ENCODE assay signal across 1 cellular context in genomic region chr1:202154766-202155477, GRCh38.
TF ChIP-seq lines count a peak whose summit lies in the region.

No MANE protein-coding gene starts in this region.

TF ChIP-seq in endothelial cell of umbilical vein, 7 proteins besides CTCF, POLR2A, EP300 and RAD21:
- TF ChIP-seq MYC (IDR thresholded peaks at IDR 0.05; ENCODE audit: low read depth, low read length), result no peak
- no peak for TF ChIP-seq FOS (IDR thresholded peaks at IDR 0.05; ENCODE audit: borderline replicate concordance, insufficient read depth, low read length)
- no peak for TF ChIP-seq JUN (IDR thresholded peaks at IDR 0.05; ENCODE audit: borderline replicate concordance, insufficient read depth, insufficient read length, low read depth)
- TF ChIP-seq MAX (IDR thresholded peaks at IDR 0.05; ENCODE audit: insufficient read depth, insufficient read length), result no peak
- no peak for TF ChIP-seq GATA2 (IDR thresholded peaks at IDR 0.05; ENCODE audit: insufficient read depth, insufficient read length, low read depth, low read length)
- no peak for TF ChIP-seq POLR2AphosphoS5 (IDR thresholded peaks at IDR 0.05; ENCODE audit: insufficient read depth, low read depth, low read length)
- no peak for TF ChIP-seq EZH2 (IDR thresholded peaks at IDR 0.05; ENCODE audit: borderline replicate concordance, low read depth, low read length, severe bottlenecking)
TF ChIP-seq in endothelial cell of umbilical vein: peak in this region for 0.
